Comparison of ENCODE assay signal across 16 cellular contexts in the genomic region with DNA sequence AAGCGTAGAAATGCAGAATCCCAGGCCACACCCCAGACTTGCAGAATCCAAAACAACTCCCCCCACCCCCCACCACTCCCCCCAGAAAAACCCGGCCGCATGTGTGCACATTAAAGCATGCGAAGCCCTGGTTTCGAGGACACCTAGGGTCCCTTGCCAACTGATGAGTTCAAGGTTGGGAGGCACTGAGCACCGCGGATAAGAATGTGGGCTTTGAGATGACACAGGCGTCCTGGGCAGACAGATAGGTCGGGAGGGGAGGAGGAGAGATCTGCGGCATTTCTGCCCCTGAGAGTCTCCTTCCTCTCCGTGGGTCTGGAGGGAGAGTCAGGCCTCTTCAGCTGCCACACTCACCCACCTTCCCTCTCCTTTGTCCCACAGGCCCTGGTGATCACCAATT.
"Had no signal": no experiment of that assay in that cellular context is flagged by ENCODE, and none has a peak within 500 bp of the region (broad histone marks: within the 10 kb centered on the region; RNA-seq: fewer than 3 reads in every experiment).

No MANE protein-coding gene starts in this region.

- H3K4me3 ChIP-seq: gastrocnemius medialis, pancreas, prostate gland, smooth muscle cell, tibial artery had no signal

- DNase-seq: effector memory CD4-positive, alpha-beta T cell; gastrocnemius medialis; glutamatergic neuron; kidney; left colon; mammary epithelial cell; naive thymus-derived CD8-positive, alpha-beta T cell; nucleus accumbens; pancreas; stimulated activated CD4-positive, alpha-beta T cell treated with anti-CD3 and anti-CD28 coated beads, Interleukin-2, amount 100 ng/mL, for 48 hours; stimulated activated naive CD8-positive, alpha-beta T cell treated with anti-CD3 and anti-CD28 coated beads, Interleukin-15, Interleukin-2, amounts not matched to agents 100 U/mL and 50 U/mL, for 24 hours; tibial artery had no signal

- H3K4me1 ChIP-seq: pancreas, prostate gland, tibial artery had no signal

- ATAC-seq: esophagus mucosa; gastrocnemius medialis; left colon; naive thymus-derived CD8-positive, alpha-beta T cell; pancreas; stimulated activated naive CD8-positive, alpha-beta T cell treated with anti-CD3 and anti-CD28 coated beads, Interleukin-15, Interleukin-2, amounts not matched to agents 100 U/mL and 50 U/mL, for 24 hours had no signal

- FAIRE-seq: endometrium, kidney, pancreas had no signal

- H3K27ac ChIP-seq: pancreas, prostate gland, tibial artery had no signal

- H3K9me3 ChIP-seq: gastrocnemius medialis, pancreas, prostate gland, tibial artery had no signal

- H3K27me3 ChIP-seq: gastrocnemius medialis, pancreas, tibial artery had no signal
